Comparison of ENCODE assay signal across 11 cellular contexts in the genomic region with DNA sequence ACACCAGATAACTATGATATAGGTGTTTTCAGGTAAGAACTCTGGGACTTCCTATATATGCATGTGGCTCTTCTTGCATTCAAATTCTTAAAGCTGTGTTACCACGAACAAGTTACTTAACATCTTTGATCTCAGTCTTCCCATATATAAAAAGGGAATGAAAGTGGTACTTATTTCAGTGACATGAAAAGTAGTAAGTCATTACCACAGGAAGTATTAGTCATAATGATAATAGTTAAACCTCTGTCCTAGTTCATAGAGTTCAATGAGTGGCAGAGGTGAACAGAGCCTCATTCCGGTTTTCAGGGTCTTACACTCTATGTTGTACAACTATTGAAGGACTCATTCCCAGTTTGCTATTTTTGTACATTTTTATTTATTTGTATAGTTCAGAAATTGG.
A peak's percentile ranks its signal among the peaks of the same experiment; 100 is the strongest.
DNase-seq lines count a peak whose midpoint lies in the region; ATAC-seq and TF ChIP-seq lines count a peak whose summit lies in the region.
"Had no signal": no experiment of that assay in that cellular context is flagged by ENCODE, and none has a peak within 500 bp of the region (broad histone marks: within the 10 kb centered on the region; RNA-seq: fewer than 3 reads in every experiment).

No MANE protein-coding gene starts in this region.

- POLR2A ChIA-PET in Panc1 (lab: Charles Lee), result no interaction called here

- H3K27ac ChIP-seq in Panc1 (ENCODE audit: low read length), result no peak overlapping the region
- no peak overlapping the region for H3K27ac ChIP-seq in stomach

- H3K36me3 ChIP-seq in Panc1 (ENCODE audit: control insufficient read depth, insufficient read depth, low read length), result no peaks in the 10 kb centered on the region
- H3K36me3 ChIP-seq in stomach, result no peaks in the 10 kb centered on the region

- H3K4me3 ChIP-seq in Panc1 (ENCODE audit: low read depth in 2 of 2, low read length in 2 of 2) (no peak overlapping the region), stomach (no peak overlapping the region)

- BruUV-seq in Panc1 (replicated peaks; lab: Mats Ljungman, UMichigan), result no TSS peak

- intact Hi-C loops in Panc1 (cut with micrococcal nuclease; ENCODE audit: unreplicated experiment) (no loop called here), stomach (cut with DNase I; ENCODE audit: low total_unique reads) (no loop called here)

- H3K4me1 ChIP-seq in Panc1 (ENCODE audit: control insufficient read depth, insufficient read depth, low read length) (peaks cover 12% of the 10 kb centered on the region; the same call in 1 of the 2 replicates), stomach (no peaks in the 10 kb centered on the region)

- in situ Hi-C loops in Panc1 (cut with HindIII; ENCODE audit: low pct_unique_long_range_greater_than_20kb, low sequenced_read_pairs), result no loop called here

- H3K27me3 ChIP-seq in Panc1 (ENCODE audit: control insufficient read depth, insufficient read depth, low read length) (no peaks in the 10 kb centered on the region), stomach (no peaks in the 10 kb centered on the region)

- ATAC-seq in GM18870 (IDR thresholded peaks at IDR 0.05; ENCODE audit: unreplicated experiment), result peak; percentile 96
- peak; percentile 85 for ATAC-seq in GM21723 (IDR thresholded peaks at IDR 0.05; ENCODE audit: unreplicated experiment)
- ATAC-seq in HG03175 (IDR thresholded peaks at IDR 0.05; ENCODE audit: unreplicated experiment), result peak; percentile 84
- peak; percentile 76; the same call in 1 of the 2 replicates for ATAC-seq in Panc1
- ATAC-seq in activated CD4-positive, CD25-positive, alpha-beta regulatory T cell treated with anti-CD3 and anti-CD28 coated beads, Interleukin-2, amount 50 U/mL, for 24 hours, result no peak
- ATAC-seq: natural killer cell treated with Interleukin-12 subunit alpha and Interleukin-12 subunit beta and Interleukin-15 and Interleukin-18, amount 100 ng/mL, for 72 hours had no signal

- DNase-seq in Panc1 (ENCODE audit: low read depth, low spot score), result no peak
- no peak for DNase-seq in stimulated activated naive CD4-positive, alpha-beta T cell treated with Interleukin-2 at 50 U/mL for 16 hours (lab: John Stamatoyannopoulos, UW)
- DNase-seq in stomach, result no peak
- no peak for DNase-seq in medulla oblongata (ENCODE audit: extremely low spot score)
- DNase-seq: activated CD8-positive, alpha-beta memory T cell treated with anti-CD3 and anti-CD28 coated beads for 24 hours; stimulated activated naive B cell treated with anti-CD40 and anti-IgM and Interleukin-4, amounts not matched to agents 10 μg/mL and 1 μg/mL and 100 μg/mL, for 72 hours had no signal

- WGBS in stomach, 5 donors, result 56 to 69% (median 65%) methylated on average over 2 of the region's 2 CpGs

- TF ChIP-seq CTCF in Panc1 (IDR thresholded peaks at IDR 0.05), result no peak
- no peak for TF ChIP-seq CTCF in stomach (IDR thresholded peaks at IDR 0.05)

- TF ChIP-seq POLR2A in stomach (IDR thresholded peaks at IDR 0.05), result no peak

- CTCF ChIA-PET in Panc1 (lab: Charles Lee), result no interaction called here

- TF ChIP-seq EP300 in stomach (IDR thresholded peaks at IDR 0.05), result no peak

- H3K9me3 ChIP-seq in Panc1 (ENCODE audit: control insufficient read depth, insufficient read depth, low read depth, low read length) (no peaks in the 10 kb centered on the region), stomach (no peaks in the 10 kb centered on the region)

Comparison
In these comparisons a context has a peak if more than half of its experiments do, and no peak if none do; other contexts are left out.
1. ATAC-seq: peak in GM18870 (single experiment), GM21723 (single experiment), HG03175 (single experiment) and Panc1 (single experiment); none in activated CD4-positive, CD25-positive, alpha-beta regulatory T cell treated with anti-CD3 and anti-CD28 coated beads, Interleukin-2, amount 50 U/mL, for 24 hours (0 of 2).